22 cellular contexts compared by ENCODE assay signal in the genomic region with DNA sequence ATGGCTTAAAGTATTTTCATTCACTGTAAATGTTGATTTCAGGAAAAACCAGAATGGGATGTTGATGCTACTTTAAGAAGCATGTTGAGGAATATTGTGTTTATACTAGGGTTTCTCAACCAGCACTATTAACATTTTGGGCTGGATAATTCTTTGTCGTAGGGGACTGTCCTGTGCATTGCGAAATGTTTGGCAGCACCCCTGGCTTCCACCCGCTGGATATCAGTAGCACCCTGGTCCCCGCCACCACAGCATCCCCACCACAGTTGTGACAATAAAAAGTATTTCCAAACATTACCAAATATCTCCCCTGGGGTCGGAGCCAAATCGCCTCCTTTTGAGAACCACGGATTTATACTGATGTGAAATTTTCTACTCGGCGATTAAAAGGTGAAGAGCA. TPM values are rescaled to one million over a fixed set of nuclear protein-coding genes. Genes with fewer than 3 reads are reported as not detected.
"Had no signal": no experiment of that assay in that cellular context is flagged by ENCODE, and none has a peak within 500 bp of the region (broad histone marks: within the 10 kb centered on the region; RNA-seq: fewer than 3 reads in every experiment).

No MANE protein-coding gene starts in this region.

- ATAC-seq: K562, SK-N-SH treated with all-trans-retinoic acid at 6 μM for 48 hours had no signal

- H3K36me3 ChIP-seq: SJCRH30 had no signal

- FAIRE-seq: K562, RCC 7860 had no signal

- H3K4me1 ChIP-seq: SJCRH30 had no signal

- H3K27me3 ChIP-seq: SJCRH30 had no signal

- H3K4me2 ChIP-seq: KMS-11 had no signal

- H3K9ac ChIP-seq: KMS-11 had no signal

- H3K9me3 ChIP-seq: SJCRH30 had no signal

- DNase-seq: Kasumi-1, MM.1S, NCI-H1092 treated with DMSO at 0.1 percent for 48 hours, NCI-H1436, NCI-H187, NCI-H2029, NCI-H2081 treated with DMSO at 0.1 percent for 48 hours, NCI-H2171, NCI-H226, NCI-H446, NCI-H510A, NCI-H524 treated with DMSO at 0.1 percent for 48 hours, NCI-H69, NCI-H774, RPMI8226, SHP77 treated with DMSO at 0.1 percent for 48 hours, SJCRH30 had no signal

- H3K4me3 ChIP-seq: K562, SJCRH30 had no signal

- H3K27ac ChIP-seq: KMS-11, SJCRH30 had no signal

RNA-seq across cellular contexts. Expression of a gene that starts 57.9 kb away (rescaled TPM):
- polyA plus RNA-seq: IgD-negative memory B cell had no signal
